Comparison of ENCODE assay signal across 8 cellular contexts in the genomic region with DNA sequence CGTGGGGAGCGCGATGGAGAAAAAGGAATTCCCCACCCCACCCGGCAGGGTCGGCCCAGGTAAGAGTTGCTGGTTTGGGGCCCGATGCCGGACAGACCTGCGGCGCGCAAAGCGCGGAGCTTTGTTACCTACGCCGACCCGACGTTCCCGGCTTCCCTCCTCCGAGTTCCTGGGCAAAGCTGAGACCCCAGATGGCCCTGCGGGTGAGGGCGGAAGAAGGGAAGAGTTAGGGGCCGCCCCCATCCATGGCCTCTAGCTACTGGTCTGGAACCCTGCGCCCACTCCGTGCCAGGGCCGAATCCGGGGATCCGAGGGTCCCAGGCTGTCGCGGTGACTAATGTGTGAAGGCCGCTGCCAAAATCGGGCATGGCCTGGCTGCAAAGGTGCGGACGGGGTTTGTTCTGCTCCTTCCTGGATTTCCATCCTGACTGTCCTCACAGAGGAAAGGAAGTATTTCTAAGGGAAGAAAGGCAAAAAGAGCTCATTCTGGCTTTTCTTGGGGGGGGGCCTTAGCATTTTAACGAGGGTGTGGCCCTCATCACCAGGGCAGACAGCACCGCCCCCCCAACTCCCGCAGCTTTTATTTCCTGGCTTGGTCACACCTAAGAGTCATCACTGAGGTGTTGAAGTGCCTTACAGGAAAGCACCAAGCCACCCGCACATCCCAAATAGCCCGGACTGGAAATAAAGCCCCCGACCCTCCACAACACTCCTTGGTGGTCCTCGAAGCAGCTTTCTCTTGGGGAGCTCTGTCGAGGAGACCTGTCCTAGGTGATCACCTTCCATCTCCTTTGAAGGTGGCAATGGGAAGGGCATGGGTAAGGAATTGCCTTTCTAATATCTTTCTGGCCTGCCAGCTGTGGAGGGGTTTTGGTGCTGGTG. TPM values are rescaled to one million over a fixed set of nuclear protein-coding genes. Genes with fewer than 3 reads are reported as not detected.
A peak's percentile ranks its signal among the peaks of the same experiment; 100 is the strongest.
DNase-seq lines count a peak whose midpoint lies in the region; ATAC-seq and FAIRE-seq lines count a peak whose summit lies in the region.

No MANE protein-coding gene starts in this region.

- H3K4me1 Mint-ChIP-seq in memory B cell, result no peaks in the 10 kb centered on the region

- peak overlapping the region; percentile 19 for H3K4me3 Mint-ChIP-seq in memory B cell

- in situ Hi-C loops in G401 (cut with HindIII; ENCODE audit: low sequenced_read_pairs), result no loop called here

- ATAC-seq in memory B cell (ENCODE audit: low read depth) (no peak), HG02623 (IDR thresholded peaks at IDR 0.05; ENCODE audit: unreplicated experiment) (no peak), GM21423 (IDR thresholded peaks at IDR 0.05; ENCODE audit: unreplicated experiment) (no peak), GM19035 (IDR thresholded peaks at IDR 0.05; ENCODE audit: unreplicated experiment) (no peak)

- peak; percentile 44 for DNase-seq in G401 (ENCODE audit: low spot score)
- peak; percentile 46 for DNase-seq in NCI-H2171 treated with DMSO at 0.1 percent for 48 hours (lab: John Stamatoyannopoulos, UW)
- peak; percentile 37 for DNase-seq in cerebellum (ENCODE audit: low spot score)
- DNase-seq in memory B cell (ENCODE audit: low spot score in 2 of 2), result no peak
- peak; percentile 46 for DNase-seq in urothelium cell line (ENCODE audit: low spot score)

- peaks cover 17% of the 10 kb centered on the region for H3K36me3 Mint-ChIP-seq in memory B cell

- H3K9me3 Mint-ChIP-seq in memory B cell, result no peaks in the 10 kb centered on the region

- H3K27ac Mint-ChIP-seq in memory B cell, result no peak overlapping the region

- H3K27me3 Mint-ChIP-seq in memory B cell, result peaks cover 10% of the 10 kb centered on the region

- no peak for FAIRE-seq in urothelium cell line (lab: Jason Lieb, UNC)

RNA-seq across cellular contexts. Expression of gene PTK7, which starts 1.1 kb away (rescaled TPM):
- total RNA-seq in G401 (2014; rRNA removed; shearing (Covaris generic)), result 237 and 257 TPM in 2 replicates
- 53.7 TPM for total RNA-seq in cerebellum

RNA-seq across cellular contexts. Expression of gene KLC4, which starts 17.7 kb away (rescaled TPM):
- 13.8 and 14.1 TPM in 2 replicates for total RNA-seq in G401 (2014; rRNA removed; shearing (Covaris generic))
- total RNA-seq in cerebellum, result 25.1 TPM

RNA-seq across cellular contexts. Expression of gene MRPL2, which starts 17.9 kb away (rescaled TPM):
- total RNA-seq in G401 (2014; rRNA removed; shearing (Covaris generic)), result 51.0 and 92.2 TPM in 2 replicates
- 5.6 TPM for total RNA-seq in cerebellum

RNA-seq across cellular contexts. Expression of gene CUL7, which starts 23.5 kb away (rescaled TPM):
- 29.0 and 33.1 TPM in 2 replicates for total RNA-seq in G401 (2014; rRNA removed; shearing (Covaris generic))
- 14.2 TPM for total RNA-seq in cerebellum

RNA-seq across cellular contexts. Expression of gene RRP36, which starts 55.7 kb away (rescaled TPM):
- 140 and 164 TPM in 2 replicates for total RNA-seq in G401 (2014; rRNA removed; shearing (Covaris generic))
- 34.5 TPM for total RNA-seq in cerebellum

Comparison
In these comparisons a context has a peak if more than half of its experiments do, and no peak if none do; other contexts are left out.
1. DNase-seq: peak in G401 (single experiment), NCI-H2171 treated with DMSO at 0.1 percent for 48 hours (single experiment), cerebellum (single experiment) and urothelium cell line (single experiment); none in memory B cell (0 of 2).